Comparison of ENCODE assay signal across 8 cellular contexts in the genomic region with DNA sequence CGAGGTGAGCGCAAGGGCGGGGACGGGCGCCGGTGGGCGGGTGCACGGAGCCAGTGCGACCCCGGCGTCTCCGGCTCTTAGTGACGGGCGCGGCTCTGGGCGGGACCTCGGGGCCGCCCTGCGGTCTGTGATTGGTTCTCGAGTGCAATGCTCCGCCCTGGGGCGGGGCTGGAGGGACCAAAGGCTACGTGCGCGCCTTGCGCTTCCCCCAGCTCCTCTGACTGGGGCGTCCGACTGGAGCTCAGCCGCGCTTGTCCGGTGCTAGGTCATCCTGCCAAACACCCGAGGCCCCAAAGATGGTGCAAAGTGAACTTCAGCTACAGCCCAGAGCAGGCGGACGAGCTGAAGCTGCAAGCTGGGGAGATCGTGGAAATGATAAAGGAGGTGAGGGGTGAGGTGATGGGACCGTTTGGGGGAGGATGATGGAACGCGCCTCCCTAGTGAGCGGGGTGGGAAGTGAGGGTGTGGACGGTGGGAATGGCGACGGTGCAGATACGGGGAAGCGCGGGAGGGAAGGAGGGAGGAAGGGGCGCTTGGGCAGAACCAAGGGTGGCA. TPM values are rescaled to one million over a fixed set of nuclear protein-coding genes. Genes with fewer than 3 reads are reported as not detected.
A peak's percentile ranks its signal among the peaks of the same experiment; 100 is the strongest.
DNase-seq lines count a peak whose midpoint lies in the region; ATAC-seq, FAIRE-seq and TF ChIP-seq lines count a peak whose summit lies in the region.

No MANE protein-coding gene starts in this region.

- intact Hi-C loops in OCI-LY7 (cut with micrococcal nuclease; ENCODE audit: unreplicated experiment): loop anchor here (2.0 to 5.0 kb wide), 2 partner anchors 42 to 160 kb away; a partner anchor contains a TSS
- intact Hi-C loops in naive thymus-derived CD4-positive, alpha-beta T cell (cut with micrococcal nuclease): loop anchor here (1.0 to 2.0 kb wide), 8 partner anchors 13 to 158 kb away; a partner anchor contains a TSS

- no TSS peak for BruUV-seq in OCI-LY7 (replicated peaks; lab: Mats Ljungman, UMichigan)

- H3K4me1 ChIP-seq in OCI-LY7 (ENCODE audit: insufficient read depth, low read length, poor library complexity, severe bottlenecking): peaks cover 25% of the 10 kb centered on the region
- peaks cover 0 to 6% of the 10 kb centered on the region in 2 donors for H3K4me1 ChIP-seq in naive thymus-derived CD4-positive, alpha-beta T cell (ENCODE audit: control insufficient read depth in 2 of 2, insufficient read depth in 2 of 2, low read length in 2 of 2)

- CTCF ChIA-PET in OCI-LY7 (lab: Charles Lee; ENCODE audit: unreplicated experiment): no interaction called here
- CTCF ChIA-PET in naive thymus-derived CD4-positive, alpha-beta T cell (lab: Charles Lee): interaction anchor here (0.6 to 1.5 kb wide), 5 partner anchors 18 to 60 kb away, joined by 3 read pairs; no protein-coding TSS in a partner anchor

- no peaks in the 10 kb centered on the region for H4K20me1 ChIP-seq in OCI-LY7 (ENCODE audit: insufficient read depth, low read length)

- H3K27ac ChIP-seq in OCI-LY7 (ENCODE audit: low read depth, low read length, poor library complexity, severe bottlenecking): peak overlapping the region; percentile 29
- H3K27ac ChIP-seq in naive thymus-derived CD4-positive, alpha-beta T cell (ENCODE audit: low read depth, low read length): peak overlapping the region; percentile 81

- peak overlapping the region; percentile 15; the same call in 1 of the 2 replicates for H2AFZ ChIP-seq in OCI-LY7 (ENCODE audit: low read length)

- peak overlapping the region; percentile 65 for H3K4me3 ChIP-seq in OCI-LY7 (ENCODE audit: low read depth, low read length, poor library complexity, severe bottlenecking)
- peak overlapping the region; percentile 87 for H3K4me3 ChIP-seq in naive thymus-derived CD4-positive, alpha-beta T cell (ENCODE audit: low read length)

- peaks cover 0 to 3% (median 0%) of the 10 kb centered on the region in 11 donors for H3K9me3 Mint-ChIP-seq in naive thymus-derived CD4-positive, alpha-beta T cell
- no peaks in the 10 kb centered on the region for H3K9me3 Mint-ChIP-seq in stimulated activated memory B cell treated with anti-CD40 and anti-IgM and Interleukin-4, amounts not matched to agents 10 μg/mL and 1 μg/mL and 100 μg/mL, for 72 hours

- DNase-seq in D721Med (ENCODE audit: insufficient read length, low spot score) (peak; percentile 98), HuH-7 (ENCODE audit: low spot score) (peak; percentile 94), OCI-LY7 (ENCODE audit: low spot score) (peak; percentile 97), fibroblast of gingiva (ENCODE audit: low read depth) (peak; percentile 87)
- DNase-seq in activated T-cell treated with anti-CD3 and anti-CD28 coated beads, Interleukin-2, amount 50 U/mL, for 48 hours: peak; percentile 96 to 97
- peak; percentile 90 to 96 (median 93) for DNase-seq in naive thymus-derived CD4-positive, alpha-beta T cell

- H3K79me2 ChIP-seq in OCI-LY7 (ENCODE audit: insufficient read depth, low read depth, low read length): no peaks in the 10 kb centered on the region

- H3K36me3 ChIP-seq in OCI-LY7 (ENCODE audit: insufficient read depth, low read length): peaks cover 41% of the 10 kb centered on the region
- peaks cover 0 to 20% (median under 1%) of the 10 kb centered on the region in 3 experiments for H3K36me3 ChIP-seq in naive thymus-derived CD4-positive, alpha-beta T cell (ENCODE audit: control insufficient read depth in 2 of 3, insufficient read depth in 3 of 3, low read length in 3 of 3)

- ATAC-seq in GM21447 (IDR thresholded peaks at IDR 0.05; ENCODE audit: unreplicated experiment): peak; percentile 93
- ATAC-seq in naive thymus-derived CD4-positive, alpha-beta T cell: peak; percentile 99
- ATAC-seq in stimulated activated memory B cell treated with anti-CD40 and anti-IgM and Interleukin-4, amounts not matched to agents 10 μg/mL and 1 μg/mL and 100 μg/mL, for 72 hours: peak; percentile 99

- POLR2A ChIA-PET in OCI-LY7 (lab: Charles Lee): interaction anchor here (1.0 to 2.0 kb wide), 2 partner anchors 106 to 146 kb away, joined by 4 to 5 read pairs; no protein-coding TSS in a partner anchor
- POLR2A ChIA-PET in naive thymus-derived CD4-positive, alpha-beta T cell (lab: Charles Lee): interaction anchor here (0.6 to 3.2 kb wide), 11 partner anchors 12 to 153 kb away, joined by 3 to 17 read pairs (median 4); a partner anchor contains a TSS

- H3K27ac Mint-ChIP-seq in naive thymus-derived CD4-positive, alpha-beta T cell: peak overlapping the region; percentile 70 to 97 (median 87)
- peak overlapping the region; percentile 61 for H3K27ac Mint-ChIP-seq in stimulated activated memory B cell treated with anti-CD40 and anti-IgM and Interleukin-4, amounts not matched to agents 10 μg/mL and 1 μg/mL and 100 μg/mL, for 72 hours

- no peak for TF ChIP-seq CTCF in D721Med (IDR thresholded peaks at IDR 0.05; ENCODE audit: insufficient read depth, missing control alignments)
- no peak for TF ChIP-seq CTCF in OCI-LY7 (conservative IDR thresholded peaks at IDR 0.05; ENCODE audit: low read length)

- peaks cover 0 to 21% (median 7%) of the 10 kb centered on the region in 5 donors for H3K36me3 Mint-ChIP-seq in naive thymus-derived CD4-positive, alpha-beta T cell
- H3K36me3 Mint-ChIP-seq in stimulated activated memory B cell treated with anti-CD40 and anti-IgM and Interleukin-4, amounts not matched to agents 10 μg/mL and 1 μg/mL and 100 μg/mL, for 72 hours: peaks cover 37% of the 10 kb centered on the region

- H3K9me3 ChIP-seq in OCI-LY7 (ENCODE audit: low read length): no peaks in the 10 kb centered on the region
- H3K9me3 ChIP-seq in naive thymus-derived CD4-positive, alpha-beta T cell (ENCODE audit: control insufficient read depth in 2 of 3, low read length in 3 of 3): no peaks in the 10 kb centered on the region

- H3K4me3 Mint-ChIP-seq in naive thymus-derived CD4-positive, alpha-beta T cell: peak overlapping the region; percentile 87 to 98 (median 96)
- peak overlapping the region; percentile 95 for H3K4me3 Mint-ChIP-seq in stimulated activated memory B cell treated with anti-CD40 and anti-IgM and Interleukin-4, amounts not matched to agents 10 μg/mL and 1 μg/mL and 100 μg/mL, for 72 hours

- H3K4me1 Mint-ChIP-seq in naive thymus-derived CD4-positive, alpha-beta T cell: peaks cover 6 to 39% (median 13%) of the 10 kb centered on the region in 7 donors
- peaks cover 42% of the 10 kb centered on the region for H3K4me1 Mint-ChIP-seq in stimulated activated memory B cell treated with anti-CD40 and anti-IgM and Interleukin-4, amounts not matched to agents 10 μg/mL and 1 μg/mL and 100 μg/mL, for 72 hours

- no peak for FAIRE-seq in D721Med (lab: Jason Lieb, UNC)

- H3K27me3 Mint-ChIP-seq in naive thymus-derived CD4-positive, alpha-beta T cell: no peaks in the 10 kb centered on the region
- no peaks in the 10 kb centered on the region for H3K27me3 Mint-ChIP-seq in stimulated activated memory B cell treated with anti-CD40 and anti-IgM and Interleukin-4, amounts not matched to agents 10 μg/mL and 1 μg/mL and 100 μg/mL, for 72 hours

- H3K9me2 ChIP-seq in OCI-LY7 (ENCODE audit: insufficient read depth, low read length): no peaks in the 10 kb centered on the region

- H3K4me2 ChIP-seq in OCI-LY7 (ENCODE audit: low read length): peak overlapping the region; percentile 68

- H3K27me3 ChIP-seq in naive thymus-derived CD4-positive, alpha-beta T cell (ENCODE audit: control insufficient read depth in 2 of 2, insufficient read depth in 2 of 2, low read length in 2 of 2): no peaks in the 10 kb centered on the region

RNA-seq across cellular contexts. Expression of a gene that starts 0.8 kb away (rescaled TPM):
- 15.2 and 16.4 TPM in 2 replicates for total RNA-seq in OCI-LY7 (2014; rRNA removed; shearing (Covaris generic))
- 10.6 and 16.7 TPM in 2 replicates for total RNA-seq in OCI-LY7 (2022)
- 10 to 100 TPM in 1 of 5 experiments, 1 to 10 TPM in 4; 2.7 to 21.7 (median 3.1) TPM for total RNA-seq in naive thymus-derived CD4-positive, alpha-beta T cell
- polyA plus RNA-seq in naive thymus-derived CD4-positive, alpha-beta T cell: under 1 TPM; 0.17 to 0.37 TPM

RNA-seq across cellular contexts. Expression of a gene that starts 16.5 kb away (rescaled TPM):
- 0.57 and 2.0 TPM in 2 replicates for total RNA-seq in OCI-LY7 (2014; rRNA removed; shearing (Covaris generic))
- total RNA-seq in OCI-LY7 (2022): 0.84 and 0.96 TPM in 2 replicates
- 10 to 100 TPM in 1 of 5 experiments, 1 to 10 TPM in 4; 1.5 to 12.5 (median 2.2) TPM for total RNA-seq in naive thymus-derived CD4-positive, alpha-beta T cell
- polyA plus RNA-seq in naive thymus-derived CD4-positive, alpha-beta T cell: under 1 TPM; 0.43 to 0.66 TPM

Comparison
In these comparisons a context has a peak if more than half of its experiments do, and no peak if none do; other contexts are left out.
1. Peak in every context shown above with its lines: DNase-seq, ATAC-seq, H3K4me3 ChIP-seq and H3K27ac ChIP-seq.